ENCODE assay signal across 1 cellular context in the genomic region with DNA sequence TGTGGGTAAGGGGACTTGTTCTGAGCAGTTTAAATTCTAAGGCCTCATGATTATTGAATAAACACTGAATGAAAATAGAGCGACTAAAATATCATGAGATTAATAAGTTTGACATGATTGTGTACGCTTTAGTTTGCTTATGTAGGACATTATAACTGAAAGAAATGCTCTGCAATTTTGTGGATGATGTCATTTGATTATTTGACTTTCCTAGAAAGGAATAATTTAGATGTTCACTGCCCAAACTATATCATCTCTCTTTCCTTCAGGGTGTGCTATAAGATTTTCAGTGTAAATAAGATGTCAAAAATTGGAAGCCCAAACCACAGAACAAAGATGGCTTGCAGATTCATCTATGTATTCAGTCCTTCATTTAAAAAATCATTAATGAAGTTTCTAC.
TF ChIP-seq lines count a peak whose summit lies in the region.

No MANE protein-coding gene starts in this region.

TF ChIP-seq in IMR-90, 13 proteins besides CTCF, POLR2A, EP300 and RAD21:
- TF ChIP-seq MXI1 (IDR thresholded peaks at IDR 0.05; ENCODE audit: borderline replicate concordance, low read depth, low read length) (no peak), FOS (IDR thresholded peaks at IDR 0.05; ENCODE audit: low read depth, low read length) (no peak), NFE2L2 (IDR thresholded peaks at IDR 0.05; ENCODE audit: low read depth, low read length) (no peak), RCOR1 (IDR thresholded peaks at IDR 0.05; ENCODE audit: insufficient replicate concordance, low read length) (no peak), ELK1 (IDR thresholded peaks at IDR 0.05; ENCODE audit: borderline replicate concordance, low read depth, low read length) (no peak), BHLHE40 (IDR thresholded peaks at IDR 0.05; ENCODE audit: low read depth, low read length) (no peak), MAZ (IDR thresholded peaks at IDR 0.05; ENCODE audit: borderline replicate concordance, low read depth, low read length) (no peak), CHD1 (IDR thresholded peaks at IDR 0.05; ENCODE audit: low read depth, low read length) (no peak), MAFK (IDR thresholded peaks at IDR 0.05; ENCODE audit: low read depth, low read length) (no peak), SMC3 (IDR thresholded peaks at IDR 0.05; ENCODE audit: low read depth, low read length) (no peak), RFX5 (IDR thresholded peaks at IDR 0.05; ENCODE audit: low read depth, low read length) (no peak), CEBPB (IDR thresholded peaks at IDR 0.05; ENCODE audit: low read depth, low read length) (no peak)
- TF ChIP-seq, protein P1, sequence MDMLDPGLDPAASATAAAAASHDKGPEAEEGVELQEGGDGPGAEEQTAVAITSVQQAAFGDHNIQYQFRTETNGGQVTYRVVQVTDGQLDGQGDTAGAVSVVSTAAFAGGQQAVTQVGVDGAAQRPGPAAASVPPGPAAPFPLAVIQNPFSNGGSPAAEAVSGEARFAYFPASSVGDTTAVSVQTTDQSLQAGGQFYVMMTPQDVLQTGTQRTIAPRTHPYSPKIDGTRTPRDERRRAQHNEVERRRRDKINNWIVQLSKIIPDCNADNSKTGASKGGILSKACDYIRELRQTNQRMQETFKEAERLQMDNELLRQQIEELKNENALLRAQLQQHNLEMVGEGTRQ (IDR thresholded peaks at IDR 0.05; ENCODE audit: low read depth, low read length): no peak
TF ChIP-seq in IMR-90: peak in this region for 0.
